In the genomic region with DNA sequence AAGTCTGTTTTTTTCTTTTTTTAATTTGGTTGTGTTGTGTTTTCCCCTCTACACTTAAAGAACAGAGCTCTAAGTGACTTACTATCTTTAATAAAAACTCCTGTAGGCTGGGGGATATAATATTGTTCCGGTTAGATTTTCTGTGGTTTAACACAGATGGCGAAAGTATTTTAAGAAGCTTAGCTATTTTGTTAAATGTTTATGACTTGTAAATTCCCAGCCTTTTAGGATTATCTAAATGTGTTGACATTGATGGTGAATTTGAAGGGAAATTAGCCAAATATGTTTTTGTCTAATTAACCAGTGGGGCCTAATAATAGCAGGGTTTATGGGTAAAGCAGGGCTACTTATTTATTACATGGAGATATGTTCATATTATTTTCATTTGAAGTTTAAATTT, we compare ENCODE assay signal across 16 cellular contexts.
"Had no signal": no experiment of that assay in that cellular context is flagged by ENCODE, and none has a peak within 500 bp of the region (broad histone marks: within the 10 kb centered on the region; RNA-seq: fewer than 3 reads in every experiment).

No MANE protein-coding gene starts in this region.

- H3K36me3 Mint-ChIP-seq: memory B cell, type B pancreatic cell had no signal

- H3K9me3 ChIP-seq: suprapubic skin had no signal

- DNase-seq: activated CD4-positive, alpha-beta T cell treated with anti-CD3 and anti-CD28 coated beads for 36 hours; activated naive CD4-positive, alpha-beta T cell treated with anti-CD3 and anti-CD28 coated beads for 36 hours; brain microvascular endothelial cell; foreskin keratinocyte; stimulated activated CD4-positive, alpha-beta T cell treated with anti-CD3 and anti-CD28 coated beads, Interleukin-4, amount 100 ng/mL, for 1 hour; stimulated activated CD8-positive, alpha-beta memory T cell treated with anti-CD3 and anti-CD28 coated beads, Interleukin-4, amount 100 ng/mL, for 48 hours; stimulated activated naive CD8-positive, alpha-beta T cell treated with anti-CD3 and anti-CD28 coated beads, Interleukin-15, Interleukin-2, amounts not matched to agents 100 U/mL and 50 U/mL, for 24 hours; T-helper 9 cell had no signal

- H3K4me1 ChIP-seq: foreskin keratinocyte, suprapubic skin had no signal

- H3K4me3 ChIP-seq: suprapubic skin had no signal

- H3K4me3 Mint-ChIP-seq: activated CD4-positive, alpha-beta T cell treated with anti-CD3 and anti-CD28 coated beads for 36 hours; activated naive CD4-positive, alpha-beta T cell treated with anti-CD3 and anti-CD28 coated beads for 36 hours; endodermal cell; memory B cell; nephron; type B pancreatic cell had no signal

- H3K27ac Mint-ChIP-seq: activated CD4-positive, alpha-beta T cell treated with anti-CD3 and anti-CD28 coated beads for 36 hours; activated naive CD4-positive, alpha-beta T cell treated with anti-CD3 and anti-CD28 coated beads for 36 hours; endodermal cell; memory B cell; nephron; type B pancreatic cell had no signal

- H3K9me3 Mint-ChIP-seq: activated naive CD4-positive, alpha-beta T cell treated with anti-CD3 and anti-CD28 coated beads for 36 hours; endodermal cell had no signal

- H3K36me3 ChIP-seq: brain microvascular endothelial cell, suprapubic skin had no signal

- ATAC-seq: activated CD4-positive, alpha-beta T cell treated with anti-CD3 and anti-CD28 coated beads for 36 hours; foreskin keratinocyte; left lobe of liver; stimulated activated naive CD8-positive, alpha-beta T cell treated with anti-CD3 and anti-CD28 coated beads, Interleukin-15, Interleukin-2, amounts not matched to agents 100 U/mL and 50 U/mL, for 24 hours had no signal

- H3K27me3 ChIP-seq: brain microvascular endothelial cell, foreskin keratinocyte, suprapubic skin had no signal

- FAIRE-seq: islet of Langerhans had no signal

- H3K4me1 Mint-ChIP-seq: activated CD4-positive, alpha-beta T cell treated with anti-CD3 and anti-CD28 coated beads for 36 hours; endodermal cell; memory B cell; nephron had no signal

- H3K27ac ChIP-seq: brain microvascular endothelial cell, foreskin keratinocyte, suprapubic skin, VCaP had no signal

- H3K27me3 Mint-ChIP-seq: activated CD4-positive, alpha-beta T cell treated with anti-CD3 and anti-CD28 coated beads for 36 hours; memory B cell; type B pancreatic cell had no signal
